9 cellular contexts compared by ENCODE assay signal in the genomic region with DNA sequence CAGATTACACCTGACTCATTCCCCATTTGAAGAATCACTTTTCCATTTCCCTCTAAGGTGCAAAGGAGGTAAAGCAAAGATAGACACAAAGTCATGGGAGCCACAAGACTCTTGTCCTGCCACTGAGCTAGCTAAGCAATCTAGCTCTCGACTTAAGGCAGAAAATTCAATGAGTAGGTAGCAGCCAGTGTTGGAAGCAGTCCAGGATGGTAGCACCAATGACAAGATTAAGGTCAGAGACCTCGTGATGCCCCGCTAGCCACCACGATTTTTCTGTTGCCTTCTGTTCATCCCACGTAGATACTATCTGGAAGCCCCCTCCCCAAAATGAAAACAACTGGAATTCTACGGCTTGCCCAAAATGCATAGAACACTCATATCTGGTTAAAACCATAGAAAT. TPM values are rescaled to one million over a fixed set of nuclear protein-coding genes. Genes with fewer than 3 reads are reported as not detected.
A peak's percentile ranks its signal among the peaks of the same experiment; 100 is the strongest.
DNase-seq lines count a peak whose midpoint lies in the region; ATAC-seq and TF ChIP-seq lines count a peak whose summit lies in the region.
"Had no signal": no experiment of that assay in that cellular context is flagged by ENCODE, and none has a peak within 500 bp of the region (broad histone marks: within the 10 kb centered on the region; RNA-seq: fewer than 3 reads in every experiment).

No MANE protein-coding gene starts in this region.

- H3K4me3 Mint-ChIP-seq in natural killer cell treated with Interleukin-12 subunit alpha and Interleukin-12 subunit beta and Interleukin-15 and Interleukin-18, amount 100 ng/mL, for 72 hours, result peak overlapping the region; percentile 85

- H3K4me3 ChIP-seq in BLaER1 treated with 17β-estradiol and CSF1 and Interleukin-3, amounts not matched to agents 10 nM and 100 nM, result peak overlapping the region; percentile 80 to 88 (median 83)
- H3K4me3 ChIP-seq in KMS-11 (IDR thresholded peaks at IDR 0.05; ENCODE audit: insufficient read depth, low read depth, low read length) (no peak overlapping the region), mammary epithelial cell (replicated peaks in 1 of 3; ENCODE audit: insufficient read depth in 1 of 3, low read depth in 2 of 3, low read length in 3 of 3) (no peak overlapping the region)

- TF ChIP-seq POLR2A in GM18505 (IDR thresholded peaks at IDR 0.05; ENCODE audit: borderline replicate concordance, extremely low read depth, insufficient read depth, insufficient read length), result no peak

- peak overlapping the region; percentile 82 to 87 for H3K27ac Mint-ChIP-seq in natural killer cell treated with Interleukin-12 subunit alpha and Interleukin-12 subunit beta and Interleukin-15 and Interleukin-18, amount 100 ng/mL, for 72 hours

- H3K27me3 ChIP-seq in BLaER1 treated with 17β-estradiol and CSF1 and Interleukin-3, amounts not matched to agents 10 nM and 100 nM, result no peaks in the 10 kb centered on the region
- H3K27me3 ChIP-seq in KMS-11 (ENCODE audit: insufficient read depth, low read depth), result no peaks in the 10 kb centered on the region
- H3K27me3 ChIP-seq in mammary epithelial cell (ENCODE audit: insufficient read depth, low read length), result no peaks in the 10 kb centered on the region

- H3K27me3 Mint-ChIP-seq in natural killer cell treated with Interleukin-12 subunit alpha and Interleukin-12 subunit beta and Interleukin-15 and Interleukin-18, amount 100 ng/mL, for 72 hours, result no peaks in the 10 kb centered on the region

- H3K9me3 Mint-ChIP-seq in natural killer cell treated with Interleukin-12 subunit alpha and Interleukin-12 subunit beta and Interleukin-15 and Interleukin-18, amount 100 ng/mL, for 72 hours, result no peaks in the 10 kb centered on the region

- dilution Hi-C loops in mammary epithelial cell (cut with HindIII; ENCODE audit: low sequenced_read_pairs), result no loop called here

- no peaks in the 10 kb centered on the region; the same call in 1 of the 2 replicates for H3K79me2 ChIP-seq in KMS-11 (ENCODE audit: insufficient read depth, low read depth)
- H3K79me2 ChIP-seq in mammary epithelial cell (ENCODE audit: insufficient read depth, low read length), result peaks cover 14% of the 10 kb centered on the region

- intact Hi-C loops in mammary epithelial cell (cut with micrococcal nuclease), result loop anchor here (1.0 to 5.0 kb wide), 6 partner anchors 46 to 482 kb away; a partner anchor contains a TSS

- peaks cover 10 to 31% (median 30%) of the 10 kb centered on the region in 11 experiments; a peak in 21 of 22 replicates for H3K9me3 ChIP-seq in BLaER1 treated with 17β-estradiol and CSF1 and Interleukin-3, amounts not matched to agents 10 nM and 100 nM (replicated peaks in 1 of 11)
- H3K9me3 ChIP-seq in mammary epithelial cell (replicated peaks; ENCODE audit: insufficient read depth, low read length), result no peaks in the 10 kb centered on the region

- DNase-seq in mammary epithelial cell (no peak), NCI-H1048 (lab: John Stamatoyannopoulos, UW) (no peak)
- DNase-seq in natural killer cell treated with Interleukin-12 subunit alpha and Interleukin-12 subunit beta and Interleukin-15 and Interleukin-18, amount 100 ng/mL, for 72 hours (ENCODE audit: low spot score), result no peak

- peak overlapping the region; percentile 85 to 95 (median 89) for H3K9ac ChIP-seq in BLaER1 treated with 17β-estradiol and CSF1 and Interleukin-3, amounts not matched to agents 10 nM and 100 nM
- H3K9ac ChIP-seq in KMS-11 (no peak overlapping the region), mammary epithelial cell (ENCODE audit: insufficient read depth, low read length) (no peak overlapping the region)

- in situ Hi-C loops in mammary epithelial cell (cut with MboI; ENCODE audit: low sequenced_read_pairs in 2 of 2), result no loop called here

- peaks cover 56 to 63% of the 10 kb centered on the region in 2 donors for H3K4me1 Mint-ChIP-seq in natural killer cell treated with Interleukin-12 subunit alpha and Interleukin-12 subunit beta and Interleukin-15 and Interleukin-18, amount 100 ng/mL, for 72 hours (ENCODE audit: low read depth in 2 of 2)

- H3K4me1 ChIP-seq in BLaER1 treated with 17β-estradiol and CSF1 and Interleukin-3, amounts not matched to agents 10 nM and 100 nM, result peaks cover 63 to 68% (median 65%) of the 10 kb centered on the region in 10 experiments
- H3K4me1 ChIP-seq in KMS-11 (ENCODE audit: low read depth, poor library complexity, severe bottlenecking), result peaks cover 31% of the 10 kb centered on the region
- peaks cover 12% of the 10 kb centered on the region for H3K4me1 ChIP-seq in mammary epithelial cell (ENCODE audit: insufficient read depth, low read length)

- no peak for ATAC-seq in natural killer cell treated with Interleukin-12 subunit alpha and Interleukin-12 subunit beta and Interleukin-15 and Interleukin-18, amount 100 ng/mL, for 72 hours
- ATAC-seq in HG03571 (IDR thresholded peaks at IDR 0.05; ENCODE audit: unreplicated experiment), result no peak
- no peak for ATAC-seq in GM18505 (IDR thresholded peaks at IDR 0.05; ENCODE audit: unreplicated experiment)
- ATAC-seq in GM21717 (IDR thresholded peaks at IDR 0.05; ENCODE audit: unreplicated experiment), result no peak

- H3K36me3 ChIP-seq in BLaER1 treated with 17β-estradiol and CSF1 and Interleukin-3, amounts not matched to agents 10 nM and 100 nM, result peaks cover 25 to 51% (median 45%) of the 10 kb centered on the region in 11 experiments
- H3K36me3 ChIP-seq in KMS-11 (ENCODE audit: insufficient read depth), result no peaks in the 10 kb centered on the region
- H3K36me3 ChIP-seq in mammary epithelial cell (ENCODE audit: insufficient read depth, low read length), result no peaks in the 10 kb centered on the region

- H3K36me3 Mint-ChIP-seq in natural killer cell treated with Interleukin-12 subunit alpha and Interleukin-12 subunit beta and Interleukin-15 and Interleukin-18, amount 100 ng/mL, for 72 hours, result peaks cover 11% of the 10 kb centered on the region

- peak overlapping the region in 7 of 11 experiments; percentile 73 to 91 (median 87); a peak in 7 of 22 replicates for H3K27ac ChIP-seq in BLaER1 treated with 17β-estradiol and CSF1 and Interleukin-3, amounts not matched to agents 10 nM and 100 nM
- H3K27ac ChIP-seq in KMS-11 (no peak overlapping the region), mammary epithelial cell (ENCODE audit: insufficient read depth, low read depth, low read length) (no peak overlapping the region)

- BruUV-seq in mammary epithelial cell (replicated peaks; lab: Mats Ljungman, UMichigan), result no TSS peak

- peaks cover 0 to 21% (median 3%) of the 10 kb centered on the region in 11 experiments; a peak in 5 of 22 replicates for H4K20me1 ChIP-seq in BLaER1 treated with 17β-estradiol and CSF1 and Interleukin-3, amounts not matched to agents 10 nM and 100 nM
- H4K20me1 ChIP-seq in KMS-11 (ENCODE audit: insufficient read depth), result no peaks in the 10 kb centered on the region
- H4K20me1 ChIP-seq in mammary epithelial cell (ENCODE audit: insufficient read depth, low read length), result no peaks in the 10 kb centered on the region

- CTCF ChIA-PET in mammary epithelial cell (lab: Charles Lee; ENCODE audit: low non-redundant PET), result no interaction called here

- TF ChIP-seq CTCF in KMS-11 (conservative IDR thresholded peaks at IDR 0.05; ENCODE audit: low read depth, low read length) (no peak), mammary epithelial cell (conservative IDR thresholded peaks at IDR 0.05 in 1 of 2, IDR thresholded peaks at IDR 0.05 in 1 of 2; ENCODE audit: extremely low read depth in 1 of 2, insufficient read depth in 1 of 2, low read depth in 1 of 2, low read length in 2 of 2) (no peak)

- H2AFZ ChIP-seq in KMS-11 (ENCODE audit: low read depth), result no peak overlapping the region
- no peak overlapping the region for H2AFZ ChIP-seq in mammary epithelial cell (ENCODE audit: low read depth, low read length)

- peak overlapping the region; percentile 87 to 100 (median 96) for H3K4me2 ChIP-seq in BLaER1 treated with 17β-estradiol and CSF1 and Interleukin-3, amounts not matched to agents 10 nM and 100 nM
- H3K4me2 ChIP-seq in KMS-11, result peak overlapping the region; percentile 73
- peak overlapping the region; percentile 91 for H3K4me2 ChIP-seq in mammary epithelial cell (ENCODE audit: insufficient read depth, low read depth, low read length)

- 54% methylated on average over 6 of the region's 6 CpGs for WGBS in mammary epithelial cell (ENCODE audit: low coverage, missing lambda C conversion rate)

RNA-seq across cellular contexts. Expression of a gene that starts 1.4 kb away (rescaled TPM):
- 1 to 10 TPM; 2.1 to 5.0 TPM for total RNA-seq in mammary epithelial cell
- 5.8 TPM for polyA plus RNA-seq in mammary epithelial cell
- polyA minus RNA-seq in mammary epithelial cell, result 2.4 TPM
- total RNA-seq in natural killer cell treated with Interleukin-12 subunit alpha and Interleukin-12 subunit beta and Interleukin-15 and Interleukin-18, amount 100 ng/mL, for 72 hours, result 10 to 100 TPM; 24.1 to 36.8 TPM

RNA-seq across cellular contexts. Expression of a gene that starts 17.2 kb away (rescaled TPM):
- total RNA-seq in mammary epithelial cell, result 1 to 10 TPM; 4.0 to 5.0 TPM
- polyA plus RNA-seq in mammary epithelial cell, result 7.3 TPM
- polyA minus RNA-seq in mammary epithelial cell, result 52.6 TPM
- total RNA-seq in natural killer cell treated with Interleukin-12 subunit alpha and Interleukin-12 subunit beta and Interleukin-15 and Interleukin-18, amount 100 ng/mL, for 72 hours, result 10 to 100 TPM; 24.6 to 26.3 TPM

RNA-seq across cellular contexts. Expression of a gene that starts 24.0 kb away (rescaled TPM):
- total RNA-seq in mammary epithelial cell, result 100 to 1,000 TPM in 1 of 2 donors, 10 to 100 TPM in 1; 51.7 to 192 TPM
- 124 TPM for polyA plus RNA-seq in mammary epithelial cell
- 18.7 TPM for polyA minus RNA-seq in mammary epithelial cell
- total RNA-seq in natural killer cell treated with Interleukin-12 subunit alpha and Interleukin-12 subunit beta and Interleukin-15 and Interleukin-18, amount 100 ng/mL, for 72 hours, result 100 to 1,000 TPM; 200 to 217 TPM

RNA-seq across cellular contexts. Expression of a gene that starts 24.3 kb away (rescaled TPM):
- total RNA-seq in mammary epithelial cell, result not detected
- polyA plus RNA-seq in mammary epithelial cell, result not detected
- polyA minus RNA-seq in mammary epithelial cell, result not detected
- total RNA-seq in natural killer cell treated with Interleukin-12 subunit alpha and Interleukin-12 subunit beta and Interleukin-15 and Interleukin-18, amount 100 ng/mL, for 72 hours, result 1 to 10 TPM; 2.1 to 2.2 TPM
- total RNA-seq: kidney epithelial cell had no signal

RNA-seq across cellular contexts. Expression of a gene that starts 24.8 kb away (rescaled TPM):
- total RNA-seq in mammary epithelial cell, result 10 to 100 TPM; 17.8 to 53.7 TPM
- 60.4 TPM for polyA plus RNA-seq in mammary epithelial cell
- 156 TPM for polyA minus RNA-seq in mammary epithelial cell
- 100 to 1,000 TPM in 1 of 2 donors, 10 to 100 TPM in 1; 73.4 to 131 TPM for total RNA-seq in natural killer cell treated with Interleukin-12 subunit alpha and Interleukin-12 subunit beta and Interleukin-15 and Interleukin-18, amount 100 ng/mL, for 72 hours

Comparison
In these comparisons a context has a peak if more than half of its experiments do, and no peak if none do; other contexts are left out.
1. H3K27ac ChIP-seq: peak in BLaER1 treated with 17β-estradiol and CSF1 and Interleukin-3, amounts not matched to agents 10 nM and 100 nM (7 of 11); none in KMS-11 (single experiment) and mammary epithelial cell (single experiment).
2. H3K4me3 ChIP-seq: peak in BLaER1 treated with 17β-estradiol and CSF1 and Interleukin-3, amounts not matched to agents 10 nM and 100 nM (10 of 10); none in KMS-11 (single experiment) and mammary epithelial cell (0 of 3).
3. H3K9ac ChIP-seq: peak in BLaER1 treated with 17β-estradiol and CSF1 and Interleukin-3, amounts not matched to agents 10 nM and 100 nM (11 of 11); none in KMS-11 (single experiment) and mammary epithelial cell (single experiment).
4. RNA of a gene that starts 1.4 kb away (total RNA-seq): 24.1 to 36.8 TPM in natural killer cell treated with Interleukin-12 subunit alpha and Interleukin-12 subunit beta and Interleukin-15 and Interleukin-18, amount 100 ng/mL, for 72 hours; 2.1 to 5.0 TPM in mammary epithelial cell; every median in the first group is over 4 times any median in the second.
5. RNA of a gene that starts 17.2 kb away (total RNA-seq): 24.6 to 26.3 TPM in natural killer cell treated with Interleukin-12 subunit alpha and Interleukin-12 subunit beta and Interleukin-15 and Interleukin-18, amount 100 ng/mL, for 72 hours; 4.0 to 5.0 TPM in mammary epithelial cell; every median in the first group is over 4 times any median in the second.
6. Peak in every context shown above with its lines, with median percentiles within 50 percentile points of each other: H3K4me2 ChIP-seq.